8 cellular contexts compared by ENCODE assay signal in genomic region chr10:86100581-86101061, GRCh38.
DNase-seq lines count a peak whose midpoint lies in the region; TF ChIP-seq lines count a peak whose summit lies in the region.

No MANE protein-coding gene starts in this region.

- TF ChIP-seq EP300 in neural cell (conservative IDR thresholded peaks at IDR 0.05; ENCODE audit: poor library complexity, severe bottlenecking) (no peak), suprapubic skin (IDR thresholded peaks at IDR 0.05) (no peak)

- H3K9me3 ChIP-seq in cardiac muscle cell (ENCODE audit: low read depth): no peaks in the 10 kb centered on the region
- H3K9me3 ChIP-seq in right atrium auricular region: no peaks in the 10 kb centered on the region
- H3K9me3 ChIP-seq in neural cell (ENCODE audit: low read length): no peaks in the 10 kb centered on the region
- no peaks in the 10 kb centered on the region for H3K9me3 ChIP-seq in suprapubic skin

- H3K4me2 ChIP-seq in neural cell (ENCODE audit: low read length): no peak overlapping the region

- no peaks in the 10 kb centered on the region for H4K20me1 ChIP-seq in neural cell (ENCODE audit: insufficient read depth)

- no peak for TF ChIP-seq RAD21 in neural cell (conservative IDR thresholded peaks at IDR 0.05)

- H3K27ac ChIP-seq in cardiac muscle cell (no peak overlapping the region), right atrium auricular region (no peak overlapping the region), neural cell (ENCODE audit: low read length) (no peak overlapping the region), suprapubic skin (no peak overlapping the region)

- no peaks in the 10 kb centered on the region for H3K9me2 ChIP-seq in neural cell (ENCODE audit: insufficient read depth, low read length)

- peak; percentile 18 to 42 for DNase-seq in cardiac muscle cell (ENCODE audit: low read depth in 1 of 2, low spot score in 1 of 2)
- no peak for DNase-seq in right atrium auricular region (ENCODE audit: low spot score)
- DNase-seq in H7: peak; percentile 72
- peak; percentile 64 for DNase-seq in NAMALWA (ENCODE audit: low spot score)
- DNase-seq in cerebellar cortex (ENCODE audit: low spot score): peak; percentile 8
- DNase-seq in occipital lobe (lab: John Stamatoyannopoulos, UW): no peak
- DNase-seq in suprapubic skin (ENCODE audit: low spot score in 2 of 2): no peak

- no peaks in the 10 kb centered on the region for H3K27me3 ChIP-seq in cardiac muscle cell
- H3K27me3 ChIP-seq in right atrium auricular region: no peaks in the 10 kb centered on the region
- no peaks in the 10 kb centered on the region for H3K27me3 ChIP-seq in H7 (ENCODE audit: control insufficient read depth, insufficient read depth, low read length)
- no peaks in the 10 kb centered on the region for H3K27me3 ChIP-seq in neural cell (ENCODE audit: insufficient read depth, low read depth, low read length)
- no peaks in the 10 kb centered on the region for H3K27me3 ChIP-seq in suprapubic skin

- H3K9ac ChIP-seq in neural cell (ENCODE audit: low read length): no peak overlapping the region

- no peaks in the 10 kb centered on the region for H3F3A ChIP-seq in neural cell (ENCODE audit: insufficient read depth, low read length, poor library complexity, severe bottlenecking)

- H3K4me1 ChIP-seq in cardiac muscle cell (ENCODE audit: low read depth) (no peaks in the 10 kb centered on the region), right atrium auricular region (no peaks in the 10 kb centered on the region), suprapubic skin (no peaks in the 10 kb centered on the region)

- 64% methylated on average over 5 of the region's 5 CpGs for WGBS in suprapubic skin

- TF ChIP-seq POLR2A in suprapubic skin (IDR thresholded peaks at IDR 0.05): no peak

- H3K4me3 ChIP-seq in cardiac muscle cell (no peak overlapping the region), right atrium auricular region (no peak overlapping the region), H7 (ENCODE audit: insufficient read depth, low read depth, low read length) (no peak overlapping the region), neural cell (ENCODE audit: low read length) (no peak overlapping the region), suprapubic skin (no peak overlapping the region)

- H3K79me2 ChIP-seq in neural cell (replicated peaks; ENCODE audit: insufficient read depth, low read length): no peaks in the 10 kb centered on the region

- H3K36me3 ChIP-seq in cardiac muscle cell (no peaks in the 10 kb centered on the region), right atrium auricular region (no peaks in the 10 kb centered on the region), H7 (replicated peaks; ENCODE audit: control insufficient read depth, insufficient read depth, low read length) (no peaks in the 10 kb centered on the region), neural cell (ENCODE audit: insufficient read depth, low read length) (no peaks in the 10 kb centered on the region), suprapubic skin (no peaks in the 10 kb centered on the region)

- H2AFZ ChIP-seq in neural cell (ENCODE audit: low read depth, low read length): no peak overlapping the region

- TF ChIP-seq CTCF in cardiac muscle cell (IDR thresholded peaks at IDR 0.05; ENCODE audit: low read depth, low read length) (peak; percentile 45), right atrium auricular region (IDR thresholded peaks at IDR 0.05) (peak in 1 of 2 donors; percentile 42), neural cell (IDR thresholded peaks at IDR 0.05; ENCODE audit: poor library complexity, severe bottlenecking) (peak; percentile 20), suprapubic skin (IDR thresholded peaks at IDR 0.05) (peak in 1 of 2 donors; percentile 28)

TF ChIP-seq in neural cell, 6 proteins besides CTCF, POLR2A, EP300 and RAD21:
- no peak for TF ChIP-seq POLR2AphosphoS5 (IDR thresholded peaks at IDR 0.05)
- TF ChIP-seq EZH2 (IDR thresholded peaks at IDR 0.05; ENCODE audit: borderline replicate concordance, insufficient read depth, low read length, poor library complexity, severe bottlenecking): no peak
- TF ChIP-seq REST (IDR thresholded peaks at IDR 0.05; ENCODE audit: borderline replicate concordance): no peak
- TF ChIP-seq TAF1 (IDR thresholded peaks at IDR 0.05; ENCODE audit: low read depth): no peak
- no peak for TF ChIP-seq MXI1 (conservative IDR thresholded peaks at IDR 0.05; ENCODE audit: poor library complexity, severe bottlenecking)
- no peak for TF ChIP-seq SMC3 (conservative IDR thresholded peaks at IDR 0.05; ENCODE audit: poor library complexity)

Comparison
In these comparisons a context has a peak if more than half of its experiments do, and no peak if none do; other contexts are left out.
1. DNase-seq: peak in cardiac muscle cell (2 of 2), H7 (single experiment), NAMALWA (single experiment) and cerebellar cortex (single experiment); none in right atrium auricular region (single experiment), occipital lobe (single experiment) and suprapubic skin (0 of 2).